1 cellular context compared by ENCODE assay signal in the genomic region with DNA sequence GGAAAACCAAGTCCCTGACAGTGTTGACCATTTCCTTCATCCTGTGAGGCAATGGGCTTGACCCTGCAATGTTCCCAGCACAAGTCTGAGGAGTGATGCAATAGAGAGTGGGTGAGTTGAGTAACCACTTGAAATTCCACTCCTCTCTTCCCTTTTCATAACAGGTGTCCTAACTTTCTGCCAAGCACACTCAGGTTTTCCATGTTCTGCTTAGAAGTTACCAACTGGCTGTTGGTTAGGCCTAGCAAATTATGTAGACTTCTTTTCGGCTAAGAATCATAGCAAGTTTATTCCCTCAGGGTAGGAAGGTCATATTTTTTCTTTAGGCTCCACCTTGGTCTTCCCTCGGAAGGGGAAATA.
TF ChIP-seq lines count a peak whose summit lies in the region.

No MANE protein-coding gene starts in this region.

TF ChIP-seq in SK-N-SH, 30 proteins besides CTCF, POLR2A, EP300 and RAD21 (continued from another document):
- TF ChIP-seq, protein P1, sequence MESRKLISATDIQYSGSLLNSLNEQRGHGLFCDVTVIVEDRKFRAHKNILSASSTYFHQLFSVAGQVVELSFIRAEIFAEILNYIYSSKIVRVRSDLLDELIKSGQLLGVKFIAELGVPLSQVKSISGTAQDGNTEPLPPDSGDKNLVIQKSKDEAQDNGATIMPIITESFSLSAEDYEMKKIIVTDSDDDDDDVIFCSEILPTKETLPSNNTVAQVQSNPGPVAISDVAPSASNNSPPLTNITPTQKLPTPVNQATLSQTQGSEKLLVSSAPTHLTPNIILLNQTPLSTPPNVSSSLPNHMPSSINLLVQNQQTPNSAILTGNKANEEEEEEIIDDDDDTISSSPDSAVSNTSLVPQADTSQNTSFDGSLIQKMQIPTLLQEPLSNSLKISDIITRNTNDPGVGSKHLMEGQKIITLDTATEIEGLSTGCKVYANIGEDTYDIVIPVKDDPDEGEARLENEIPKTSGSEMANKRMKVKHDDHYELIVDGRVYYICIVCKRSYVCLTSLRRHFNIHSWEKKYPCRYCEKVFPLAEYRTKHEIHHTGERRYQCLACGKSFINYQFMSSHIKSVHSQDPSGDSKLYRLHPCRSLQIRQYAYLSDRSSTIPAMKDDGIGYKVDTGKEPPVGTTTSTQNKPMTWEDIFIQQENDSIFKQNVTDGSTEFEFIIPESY (IDR thresholded peaks at IDR 0.05; ENCODE audit: borderline replicate concordance, low read depth) = no peak
- no peak for TF ChIP-seq MEF2A (IDR thresholded peaks at IDR 0.05; ENCODE audit: borderline replicate concordance, low read depth)
- TF ChIP-seq REST (IDR thresholded peaks at IDR 0.05; ENCODE audit: low read depth, low read length) = no peak
- no peak for TF ChIP-seq ELF1 (IDR thresholded peaks at IDR 0.05)
- TF ChIP-seq TAF1 (IDR thresholded peaks at IDR 0.05; ENCODE audit: borderline replicate concordance, low read depth, low read length) = no peak
- TF ChIP-seq TEAD4 (IDR thresholded peaks at IDR 0.05; ENCODE audit: borderline replicate concordance, insufficient read depth) = no peak
- TF ChIP-seq MXI1 (IDR thresholded peaks at IDR 0.05; ENCODE audit: low read depth, low read length) = no peak
- TF ChIP-seq, protein P2, sequence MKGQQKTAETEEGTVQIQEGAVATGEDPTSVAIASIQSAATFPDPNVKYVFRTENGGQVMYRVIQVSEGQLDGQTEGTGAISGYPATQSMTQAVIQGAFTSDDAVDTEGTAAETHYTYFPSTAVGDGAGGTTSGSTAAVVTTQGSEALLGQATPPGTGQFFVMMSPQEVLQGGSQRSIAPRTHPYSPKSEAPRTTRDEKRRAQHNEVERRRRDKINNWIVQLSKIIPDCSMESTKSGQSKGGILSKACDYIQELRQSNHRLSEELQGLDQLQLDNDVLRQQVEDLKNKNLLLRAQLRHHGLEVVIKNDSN (IDR thresholded peaks at IDR 0.05; ENCODE audit: borderline replicate concordance, low read depth) = no peak
- no peak for TF ChIP-seq IRF3 (IDR thresholded peaks at IDR 0.05; ENCODE audit: low read depth, low read length)
